8 cellular contexts compared by ENCODE assay signal in the genomic region with DNA sequence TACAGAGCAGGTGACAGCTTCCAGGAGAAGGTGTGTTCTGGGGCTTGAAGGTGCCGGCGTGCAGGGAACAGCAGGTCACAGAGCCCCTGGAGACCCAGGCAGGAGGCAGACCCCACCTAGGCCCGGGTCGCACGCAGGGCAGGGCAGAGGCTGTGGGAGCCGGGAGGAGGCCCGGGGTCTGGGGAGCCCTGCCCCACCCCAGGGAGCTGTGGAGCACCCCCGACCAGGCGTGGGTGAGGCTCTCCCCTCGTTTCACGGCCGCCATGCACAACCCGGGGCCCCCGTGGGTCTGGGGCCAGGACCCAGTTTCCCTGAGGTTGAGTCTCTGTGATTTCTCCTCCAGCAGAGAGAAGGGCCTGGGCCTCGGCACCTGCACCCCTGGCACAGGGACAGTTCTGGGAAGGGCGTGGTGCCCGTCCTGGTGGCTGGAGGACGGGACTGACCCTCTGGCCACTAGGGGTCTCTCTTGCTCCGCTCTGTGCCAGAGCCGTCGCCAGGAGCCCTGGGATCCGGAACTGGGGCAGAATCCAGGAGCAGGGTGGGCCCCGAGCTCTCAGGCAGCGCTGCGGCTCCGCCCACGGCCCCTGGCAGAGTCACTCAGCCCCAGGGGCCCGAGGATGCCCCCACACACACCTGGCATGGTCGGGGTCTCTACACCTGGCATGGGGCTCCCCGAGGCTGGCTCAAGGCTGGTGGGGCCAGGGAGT.
A peak's percentile ranks its signal among the peaks of the same experiment; 100 is the strongest.
DNase-seq lines count a peak whose midpoint lies in the region; ATAC-seq and TF ChIP-seq lines count a peak whose summit lies in the region.

No MANE protein-coding gene starts in this region.

- H3K27ac ChIP-seq in thoracic aorta, result no peak overlapping the region

- H3K27me3 ChIP-seq in thoracic aorta (replicated peaks; ENCODE audit: insufficient read depth), result no peaks in the 10 kb centered on the region

- H3K27me3 Mint-ChIP-seq in osteocyte (ENCODE audit: unreplicated experiment), result peaks cover 24% of the 10 kb centered on the region

- no peak overlapping the region for H3K27ac Mint-ChIP-seq in osteocyte (ENCODE audit: unreplicated experiment)

- H3K36me3 Mint-ChIP-seq in osteocyte (ENCODE audit: unreplicated experiment), result peaks cover 2% of the 10 kb centered on the region

- no peaks in the 10 kb centered on the region for H3K9me3 ChIP-seq in thoracic aorta

- no peak overlapping the region for H3K4me3 Mint-ChIP-seq in osteocyte (ENCODE audit: unreplicated experiment)

- H3K9me3 Mint-ChIP-seq in osteocyte (ENCODE audit: unreplicated experiment), result no peaks in the 10 kb centered on the region

- peaks cover 3% of the 10 kb centered on the region for H3K4me1 Mint-ChIP-seq in osteocyte (ENCODE audit: unreplicated experiment)

- TF ChIP-seq CTCF in foreskin fibroblast (IDR thresholded peaks at IDR 0.05; ENCODE audit: low read depth, low read length) (peak; percentile 94), osteocyte (IDR thresholded peaks at IDR 0.05) (peak; percentile 96), thoracic aorta (IDR thresholded peaks at IDR 0.05) (peak; percentile 82)

- H3K4me3 ChIP-seq in foreskin fibroblast (ENCODE audit: low read depth in 1 of 2, low read length in 2 of 2), result no peak overlapping the region
- H3K4me3 ChIP-seq in thoracic aorta, result peak overlapping the region; percentile 23

- peak; percentile 94 for ATAC-seq in GM21526 (IDR thresholded peaks at IDR 0.05; ENCODE audit: low FRiP score, unreplicated experiment)
- no peak for ATAC-seq in thoracic aorta (ENCODE audit: insufficient number of reproducible peaks, low FRiP score, low read depth)

- DNase-seq in DMS 273 treated with DMSO at 0.1 percent for 48 hours (lab: John Stamatoyannopoulos, UW), result peak; percentile 39
- peak; percentile 63 to 71 for DNase-seq in Kasumi-1 (lab: John Stamatoyannopoulos, UW)
- DNase-seq in RPMI7951 (ENCODE audit: low read depth), result peak; percentile 61
- DNase-seq in activated T-helper 1 cell treated with anti-CD3 and anti-CD28 coated beads, Interleukin-2, amount 50 U/mL, for 16 hours (ENCODE audit: low read depth in 1 of 2, low spot score in 1 of 2), result peak; percentile 48 to 63
- DNase-seq in foreskin fibroblast, result peak; percentile 60 to 91
- DNase-seq in osteocyte (ENCODE audit: extremely low spot score, unreplicated experiment), result peak; percentile 94
- DNase-seq in thoracic aorta (ENCODE audit: low spot score), result no peak

- no peaks in the 10 kb centered on the region for H3K36me3 ChIP-seq in thoracic aorta

- H3K4me1 ChIP-seq in thoracic aorta (ENCODE audit: control insufficient read depth in 1 of 2, low read depth in 2 of 2), result no peaks in the 10 kb centered on the region
